Comparison of ENCODE assay signal across 8 cellular contexts in the genomic region with DNA sequence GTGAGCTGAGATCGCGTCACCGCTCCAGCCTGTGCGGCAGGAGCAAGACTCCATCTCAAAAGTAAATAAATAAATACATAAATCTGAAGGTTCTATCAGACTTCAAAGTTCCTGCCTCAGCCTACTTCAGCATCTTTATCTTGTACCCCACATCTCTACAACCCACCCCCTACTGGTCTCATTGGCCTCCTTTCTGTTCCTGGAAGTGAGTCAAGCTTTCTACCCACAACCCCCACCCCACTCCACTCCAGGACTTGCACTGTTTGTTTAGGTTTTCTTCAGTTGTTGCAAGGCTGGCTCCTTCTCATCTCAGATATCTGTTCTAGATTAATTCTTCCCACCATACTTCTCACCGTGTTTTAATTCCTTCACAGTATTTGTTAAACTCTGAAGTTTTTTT. TPM values are rescaled to one million over a fixed set of nuclear protein-coding genes. Genes with fewer than 3 reads are reported as not detected.
DNase-seq lines count a peak whose midpoint lies in the region; ATAC-seq and TF ChIP-seq lines count a peak whose summit lies in the region.

No MANE protein-coding gene starts in this region.

- peak overlapping the region; percentile 76 for H3K4me3 ChIP-seq in choroid plexus epithelial cell (ENCODE audit: low read depth, low read length)

- H3K4me3 Mint-ChIP-seq in T-helper 1 cell treated with Interleukin-12 subunit alpha and Interleukin-12 subunit beta and Interleukin-4 antibody, amounts not matched to agents 30 μg/mL and 1 μg/mL, for 36 hours: peak overlapping the region; percentile 98
- H3K4me3 Mint-ChIP-seq in natural killer cell treated with Interleukin-12 subunit alpha and Interleukin-12 subunit beta and Interleukin-15 and Interleukin-18, amount 100 ng/mL, for 72 hours: peak overlapping the region; percentile 100

- no peak for TF ChIP-seq CTCF in choroid plexus epithelial cell (conservative IDR thresholded peaks at IDR 0.05; ENCODE audit: low read depth, low read length)

- peak overlapping the region; percentile 97 for H3K27ac Mint-ChIP-seq in T-helper 1 cell treated with Interleukin-12 subunit alpha and Interleukin-12 subunit beta and Interleukin-4 antibody, amounts not matched to agents 30 μg/mL and 1 μg/mL, for 36 hours
- H3K27ac Mint-ChIP-seq in natural killer cell treated with Interleukin-12 subunit alpha and Interleukin-12 subunit beta and Interleukin-15 and Interleukin-18, amount 100 ng/mL, for 72 hours: peak overlapping the region; percentile 98 to 100

- ATAC-seq in natural killer cell treated with Interleukin-12 subunit alpha and Interleukin-12 subunit beta and Interleukin-15 and Interleukin-18, amount 100 ng/mL, for 72 hours: peak; percentile 43 to 65
- no peak for ATAC-seq in HG03159 (IDR thresholded peaks at IDR 0.05; ENCODE audit: unreplicated experiment)
- ATAC-seq in GM21576 (IDR thresholded peaks at IDR 0.05; ENCODE audit: unreplicated experiment): no peak

- H3K4me1 Mint-ChIP-seq in T-helper 1 cell treated with Interleukin-12 subunit alpha and Interleukin-12 subunit beta and Interleukin-4 antibody, amounts not matched to agents 30 μg/mL and 1 μg/mL, for 36 hours (ENCODE audit: low read depth): peaks cover 38% of the 10 kb centered on the region
- peaks cover 25 to 32% of the 10 kb centered on the region in 2 donors for H3K4me1 Mint-ChIP-seq in natural killer cell treated with Interleukin-12 subunit alpha and Interleukin-12 subunit beta and Interleukin-15 and Interleukin-18, amount 100 ng/mL, for 72 hours (ENCODE audit: low read depth in 2 of 2)

- peaks cover 5% of the 10 kb centered on the region for H3K27me3 Mint-ChIP-seq in T-helper 1 cell treated with Interleukin-12 subunit alpha and Interleukin-12 subunit beta and Interleukin-4 antibody, amounts not matched to agents 30 μg/mL and 1 μg/mL, for 36 hours (ENCODE audit: low read depth)
- peaks cover 0 to 1% of the 10 kb centered on the region in 2 donors for H3K27me3 Mint-ChIP-seq in natural killer cell treated with Interleukin-12 subunit alpha and Interleukin-12 subunit beta and Interleukin-15 and Interleukin-18, amount 100 ng/mL, for 72 hours

- no peaks in the 10 kb centered on the region for H3K9me3 Mint-ChIP-seq in T-helper 1 cell treated with Interleukin-12 subunit alpha and Interleukin-12 subunit beta and Interleukin-4 antibody, amounts not matched to agents 30 μg/mL and 1 μg/mL, for 36 hours
- no peaks in the 10 kb centered on the region for H3K9me3 Mint-ChIP-seq in natural killer cell treated with Interleukin-12 subunit alpha and Interleukin-12 subunit beta and Interleukin-15 and Interleukin-18, amount 100 ng/mL, for 72 hours

- H3K36me3 Mint-ChIP-seq in T-helper 1 cell treated with Interleukin-12 subunit alpha and Interleukin-12 subunit beta and Interleukin-4 antibody, amounts not matched to agents 30 μg/mL and 1 μg/mL, for 36 hours (ENCODE audit: low read depth): peaks cover 24% of the 10 kb centered on the region
- H3K36me3 Mint-ChIP-seq in natural killer cell treated with Interleukin-12 subunit alpha and Interleukin-12 subunit beta and Interleukin-15 and Interleukin-18, amount 100 ng/mL, for 72 hours: peaks cover 19% of the 10 kb centered on the region

- DNase-seq in NCI-H2171 treated with DMSO at 0.1 percent for 48 hours (lab: John Stamatoyannopoulos, UW) (peak; percentile 62), NCI-H2171 (lab: John Stamatoyannopoulos, UW) (no peak), choroid plexus epithelial cell (ENCODE audit: low read depth) (peak; percentile 52), anterior cingulate cortex (lab: John Stamatoyannopoulos, UW) (no peak)
- no peak for DNase-seq in natural killer cell treated with Interleukin-12 subunit alpha and Interleukin-12 subunit beta and Interleukin-15 and Interleukin-18, amount 100 ng/mL, for 72 hours (ENCODE audit: low spot score)

RNA-seq across cellular contexts. Expression of a gene that starts 0.7 kb away (rescaled TPM):
- total RNA-seq in natural killer cell treated with Interleukin-12 subunit alpha and Interleukin-12 subunit beta and Interleukin-15 and Interleukin-18, amount 100 ng/mL, for 72 hours: 100 to 1,000 TPM; 123 to 129 TPM

RNA-seq across cellular contexts. Expression of a gene that starts 10.9 kb away (rescaled TPM):
- 100 to 1,000 TPM; 142 to 146 TPM for total RNA-seq in natural killer cell treated with Interleukin-12 subunit alpha and Interleukin-12 subunit beta and Interleukin-15 and Interleukin-18, amount 100 ng/mL, for 72 hours

RNA-seq across cellular contexts. Expression of a gene that starts 23.7 kb away (rescaled TPM):
- total RNA-seq in natural killer cell treated with Interleukin-12 subunit alpha and Interleukin-12 subunit beta and Interleukin-15 and Interleukin-18, amount 100 ng/mL, for 72 hours: 10 to 100 TPM; 11.9 to 13.2 TPM

Comparison
In these comparisons a context has a peak if more than half of its experiments do, and no peak if none do; other contexts are left out.
1. DNase-seq: peak in NCI-H2171 treated with DMSO at 0.1 percent for 48 hours (single experiment) and choroid plexus epithelial cell (single experiment); none in NCI-H2171 (single experiment), natural killer cell treated with Interleukin-12 subunit alpha and Interleukin-12 subunit beta and Interleukin-15 and Interleukin-18, amount 100 ng/mL, for 72 hours (single experiment) and anterior cingulate cortex (0 of 58).
2. ATAC-seq: peak in natural killer cell treated with Interleukin-12 subunit alpha and Interleukin-12 subunit beta and Interleukin-15 and Interleukin-18, amount 100 ng/mL, for 72 hours (2 of 2); none in HG03159 (single experiment) and GM21576 (single experiment).